ENCODE assay signal across 8 cellular contexts in the genomic region with DNA sequence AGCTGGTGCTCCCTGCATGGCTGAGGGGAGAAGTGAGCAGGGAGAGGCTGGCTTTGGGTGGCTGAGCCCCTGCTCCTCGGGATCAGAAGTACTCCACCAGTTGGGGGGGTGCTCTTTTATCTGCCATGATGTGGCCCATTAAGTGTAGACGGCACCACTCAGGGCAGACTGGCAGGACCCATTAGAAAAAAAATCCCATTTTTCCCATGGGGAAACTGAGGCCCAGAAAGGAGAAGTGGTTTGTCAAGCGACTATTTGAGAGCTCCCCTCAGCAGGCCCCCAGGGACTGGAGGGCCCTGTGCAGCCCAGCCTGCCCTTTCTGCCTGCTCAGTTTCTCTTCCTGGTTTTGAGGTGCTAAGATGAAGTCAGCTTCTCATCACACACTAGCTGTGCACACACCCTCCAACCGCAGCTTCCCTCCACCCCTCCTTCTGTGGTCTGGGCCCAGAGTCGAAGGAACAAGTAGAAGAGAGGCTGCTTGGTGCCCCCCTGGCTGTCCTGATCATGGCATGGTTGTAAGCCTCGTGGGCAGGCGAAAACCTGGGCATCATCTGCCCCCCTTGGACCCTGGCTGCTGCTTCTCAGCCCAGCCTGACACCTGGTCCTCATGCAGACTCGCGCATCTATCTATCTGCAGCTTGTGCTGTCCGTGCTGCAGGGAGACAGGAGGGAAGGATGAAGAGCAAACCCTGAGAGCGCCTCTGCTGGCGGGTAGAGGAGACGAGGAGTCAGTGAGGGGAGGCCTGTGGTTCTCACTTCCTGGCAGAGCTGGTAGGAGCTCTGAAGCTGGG. TPM values are rescaled to one million over a fixed set of nuclear protein-coding genes. Genes with fewer than 3 reads are reported as not detected.
DNase-seq lines count a peak whose midpoint lies in the region; ATAC-seq and TF ChIP-seq lines count a peak whose summit lies in the region.

No MANE protein-coding gene starts in this region.

- ATAC-seq in HG03060 (IDR thresholded peaks at IDR 0.05; ENCODE audit: low read depth, unreplicated experiment), result peak; percentile 35
- ATAC-seq in activated T-cell treated with anti-CD3 and anti-CD28 coated beads, Interleukin-2, amount 50 U/mL, for 72 hours (replicated peaks in 1 of 2), result peak; percentile 77 to 83

- no peaks in the 10 kb centered on the region for H3K27me3 Mint-ChIP-seq in activated T-cell treated with anti-CD3 and anti-CD28 coated beads, Interleukin-2, amount 50 U/mL, for 72 hours (ENCODE audit: low read depth)

- peak in 1 of 2 donors; percentile 59 for TF ChIP-seq EP300 in tibial nerve (IDR thresholded peaks at IDR 0.05)

- H4K20me1 ChIP-seq in fibroblast of lung (ENCODE audit: control insufficient read depth, extremely low read depth, insufficient read depth, low read length), result no peaks in the 10 kb centered on the region

- H3K27ac ChIP-seq in fibroblast of lung (ENCODE audit: insufficient read depth, low read length) (peak overlapping the region; percentile 31), tibial nerve (peak overlapping the region; percentile 17 to 88 (median 85))

- peaks cover 87% of the 10 kb centered on the region for H3K4me1 Mint-ChIP-seq in activated T-cell treated with anti-CD3 and anti-CD28 coated beads, Interleukin-2, amount 50 U/mL, for 72 hours (ENCODE audit: low read depth)

- H3K9ac ChIP-seq in fibroblast of lung (ENCODE audit: insufficient read depth, low read length), result no peak overlapping the region

- H3K4me1 ChIP-seq in fibroblast of lung (ENCODE audit: control insufficient read depth, extremely low read depth, insufficient read depth, low read length) (peaks cover 69% of the 10 kb centered on the region), tibial nerve (peaks cover 0 to 100% (median 94%) of the 10 kb centered on the region in 4 donors)

- DNase-seq in 8988T, result peak; percentile 75
- DNase-seq in OCI-M1 (lab: John Stamatoyannopoulos, UW), result peak; percentile 95
- DNase-seq in activated T-cell treated with anti-CD3 and anti-CD28 coated beads, Interleukin-2, amount 50 U/mL, for 72 hours, result peak; percentile 91 to 97
- peak; percentile 65 to 74 for DNase-seq in fibroblast of lung (ENCODE audit: low read depth in 2 of 2)
- peak; percentile 47 for DNase-seq in non-pigmented ciliary epithelial cell (ENCODE audit: low read depth)
- DNase-seq in tibial nerve (ENCODE audit: low spot score in 2 of 2), result peak in 1 of 2 donors; percentile 50

- peak; percentile 56 to 73 for TF ChIP-seq CTCF in fibroblast of lung (conservative IDR thresholded peaks at IDR 0.05 in 1 of 2, IDR thresholded peaks at IDR 0.05 in 1 of 2; ENCODE audit: low read depth in 1 of 2, low read length in 2 of 2)
- TF ChIP-seq CTCF in tibial nerve (IDR thresholded peaks at IDR 0.05), result peak; percentile 24 to 48 (median 40)

- H3K4me3 Mint-ChIP-seq in activated T-cell treated with anti-CD3 and anti-CD28 coated beads, Interleukin-2, amount 50 U/mL, for 72 hours, result peak overlapping the region; percentile 88 to 90

- H3K9me3 Mint-ChIP-seq in activated T-cell treated with anti-CD3 and anti-CD28 coated beads, Interleukin-2, amount 50 U/mL, for 72 hours, result no peaks in the 10 kb centered on the region

- H3K27ac Mint-ChIP-seq in activated T-cell treated with anti-CD3 and anti-CD28 coated beads, Interleukin-2, amount 50 U/mL, for 72 hours, result peak overlapping the region; percentile 83

- TF ChIP-seq POLR2A in GM18526 (IDR thresholded peaks at IDR 0.05; ENCODE audit: extremely low read depth, insufficient read length), result peak; percentile 18
- TF ChIP-seq POLR2A in tibial nerve (IDR thresholded peaks at IDR 0.05), result no peak

- H3K79me2 ChIP-seq in fibroblast of lung (ENCODE audit: control insufficient read depth, insufficient read depth, low read length), result peaks cover 83% of the 10 kb centered on the region

- no peak overlapping the region for H2AFZ ChIP-seq in fibroblast of lung (ENCODE audit: low read length)

- no peak overlapping the region for H3K4me2 ChIP-seq in fibroblast of lung (ENCODE audit: extremely low read depth, insufficient read depth, low read length)

- WGBS in tibial nerve, 2 donors, result 41 to 43% methylated on average over 13 of the region's 13 CpGs

- H3K36me3 ChIP-seq in fibroblast of lung (ENCODE audit: control insufficient read depth, insufficient read depth, low read length) (no peaks in the 10 kb centered on the region), tibial nerve (no peaks in the 10 kb centered on the region)

- H3K27me3 ChIP-seq in fibroblast of lung (ENCODE audit: control insufficient read depth, insufficient read depth, low read length), result no peaks in the 10 kb centered on the region
- no peaks in the 10 kb centered on the region for H3K27me3 ChIP-seq in tibial nerve

- H3K4me3 ChIP-seq in fibroblast of lung (replicated peaks in 1 of 4; ENCODE audit: control extremely low read depth in 1 of 4, insufficient read depth in 1 of 4, low read depth in 3 of 4, low read length in 4 of 4) (no peak overlapping the region), tibial nerve (peak overlapping the region in 2 of 4 donors; percentile 1 to 13)

- peaks cover 5 to 27% of the 10 kb centered on the region in 2 donors for H3K36me3 Mint-ChIP-seq in activated T-cell treated with anti-CD3 and anti-CD28 coated beads, Interleukin-2, amount 50 U/mL, for 72 hours (ENCODE audit: insufficient read depth in 2 of 2)

- H3K9me3 ChIP-seq in fibroblast of lung (ENCODE audit: control insufficient read depth, insufficient read depth, low read depth, low read length) (no peaks in the 10 kb centered on the region), tibial nerve (no peaks in the 10 kb centered on the region)

RNA-seq across cellular contexts. Expression of a gene that starts 5.6 kb away (rescaled TPM):
- 100 to 1,000 TPM; 200 to 267 TPM for total RNA-seq in activated T-cell treated with anti-CD3 and anti-CD28 coated beads, Interleukin-2, amount 50 U/mL, for 72 hours
- total RNA-seq in fibroblast of lung, result 16.2 and 22.0 TPM in 2 replicates
- 21.5 and 28.2 TPM in 2 replicates for polyA plus RNA-seq in fibroblast of lung
- polyA plus RNA-seq in fibroblast of lung (2012), result 38.7 and 47.7 TPM in 2 replicates
- polyA minus RNA-seq in fibroblast of lung (ENCODE audit: low replicate concordance), result 61.0 and 91.1 TPM in 2 replicates
- total RNA-seq in tibial nerve, result 10 to 100 TPM; 14.9 to 56.4 (median 24.5) TPM

RNA-seq across cellular contexts. Expression of a gene that starts 25.2 kb away (rescaled TPM):
- under 1 TPM; 0.53 to 0.72 TPM for total RNA-seq in activated T-cell treated with anti-CD3 and anti-CD28 coated beads, Interleukin-2, amount 50 U/mL, for 72 hours
- not detected in 2 replicates for total RNA-seq in fibroblast of lung
- not detected in 2 replicates for polyA plus RNA-seq in fibroblast of lung
- polyA plus RNA-seq in fibroblast of lung (2012), result not detected in 2 replicates
- not detected in 2 replicates for polyA minus RNA-seq in fibroblast of lung (ENCODE audit: low replicate concordance)
- total RNA-seq in tibial nerve, result under 1 TPM in 1 of 4 donors, not detected in 3; 0.42 TPM

RNA-seq across cellular contexts. Expression of a gene that starts 38.8 kb away (rescaled TPM):
- not detected for total RNA-seq in activated T-cell treated with anti-CD3 and anti-CD28 coated beads, Interleukin-2, amount 50 U/mL, for 72 hours
- total RNA-seq in fibroblast of lung (not detected in 2 replicates), tibial nerve (not detected)
- polyA plus RNA-seq in fibroblast of lung, result not detected in 2 replicates
- polyA plus RNA-seq in fibroblast of lung (2012), result not detected in 2 replicates
- polyA minus RNA-seq in fibroblast of lung (ENCODE audit: low replicate concordance), result not detected in 2 replicates

RNA-seq across cellular contexts. Expression of a gene that starts 39.0 kb away (rescaled TPM):
- total RNA-seq in activated T-cell treated with anti-CD3 and anti-CD28 coated beads, Interleukin-2, amount 50 U/mL, for 72 hours, result under 1 TPM; 0.14 to 0.17 TPM
- total RNA-seq in fibroblast of lung, result not detected in 2 replicates
- polyA plus RNA-seq in fibroblast of lung, result not detected in 2 replicates
- polyA plus RNA-seq in fibroblast of lung (2012), result not detected in 2 replicates
- polyA minus RNA-seq in fibroblast of lung (ENCODE audit: low replicate concordance), result not detected in 2 replicates
- not detected for total RNA-seq in tibial nerve

RNA-seq across cellular contexts. Expression of a gene that starts 55.5 kb away (rescaled TPM):
- 10 to 100 TPM; 48.5 to 53.8 TPM for total RNA-seq in activated T-cell treated with anti-CD3 and anti-CD28 coated beads, Interleukin-2, amount 50 U/mL, for 72 hours
- total RNA-seq in fibroblast of lung (8.8 and 11.8 TPM in 2 replicates), tibial nerve (10 to 100 TPM; 42.6 to 86.7 (median 48.9) TPM)
- 11.4 and 14.6 TPM in 2 replicates for polyA plus RNA-seq in fibroblast of lung
- 8.5 and 24.2 TPM in 2 replicates for polyA plus RNA-seq in fibroblast of lung (2012)
- 16.7 and 51.2 TPM in 2 replicates for polyA minus RNA-seq in fibroblast of lung (ENCODE audit: low replicate concordance)
